In genomic region chr1:203150511-203151297, GRCh38 we compare ENCODE assay signal across 35 cellular contexts. TPM values are rescaled to one million over a fixed set of nuclear protein-coding genes. Genes with fewer than 3 reads are reported as not detected.
DNase-seq lines count a peak whose midpoint lies in the region; ATAC-seq and TF ChIP-seq lines count a peak whose summit lies in the region.
"Had no signal": no experiment of that assay in that cellular context is flagged by ENCODE, and none has a peak within 500 bp of the region (broad histone marks: within the 10 kb centered on the region; RNA-seq: fewer than 3 reads in every experiment).

No MANE protein-coding gene starts in this region.

- peaks cover 62% of the 10 kb centered on the region for H3K4me1 ChIP-seq in cardiac muscle cell (ENCODE audit: low read depth)
- H3K4me1 ChIP-seq in mesodermal cell (ENCODE audit: control insufficient read depth, insufficient read depth, low read length, poor library complexity, severe bottlenecking): peaks cover 80% of the 10 kb centered on the region
- H3K4me1 ChIP-seq in testis: peaks cover 75% of the 10 kb centered on the region
- H3K4me1 ChIP-seq: ascending aorta, prostate gland, SJSA1 had no signal

- H3K36me3 ChIP-seq in cardiac muscle cell: no peaks in the 10 kb centered on the region
- H3K36me3 ChIP-seq in mesodermal cell (ENCODE audit: control insufficient read depth, insufficient read depth, low read length): no peaks in the 10 kb centered on the region
- no peaks in the 10 kb centered on the region for H3K36me3 ChIP-seq in testis (ENCODE audit: low read depth, missing control alignments)
- H3K36me3 ChIP-seq: ascending aorta, heart right ventricle, neural progenitor cell, prostate gland, SJSA1, tibial nerve had no signal

- H3K4me3 ChIP-seq in cardiac muscle cell (no peak overlapping the region), mesodermal cell (ENCODE audit: extremely low read depth, insufficient read depth, low read length, poor library complexity, severe bottlenecking) (no peak overlapping the region), testis (no peak overlapping the region)
- H3K4me3 ChIP-seq: ascending aorta, heart right ventricle, neural progenitor cell, prostate gland, SJSA1, tibial nerve had no signal

- H3K36me3 Mint-ChIP-seq in brain (no peaks in the 10 kb centered on the region), type B pancreatic cell (no peaks in the 10 kb centered on the region)
- H3K36me3 Mint-ChIP-seq: activated naive CD8-positive, alpha-beta T cell; CD4-positive, alpha-beta memory T cell had no signal

- TF ChIP-seq CTCF in cardiac muscle cell (IDR thresholded peaks at IDR 0.05; ENCODE audit: low read depth, low read length): no peak
- no peak for TF ChIP-seq CTCF in brain (conservative IDR thresholded peaks at IDR 0.05)
- TF ChIP-seq CTCF in testis (IDR thresholded peaks at IDR 0.05): no peak
- no peak for TF ChIP-seq CTCF in type B pancreatic cell (conservative IDR thresholded peaks at IDR 0.05)

- H3K9me3 Mint-ChIP-seq in brain (no peaks in the 10 kb centered on the region), type B pancreatic cell (no peaks in the 10 kb centered on the region)
- H3K9me3 Mint-ChIP-seq: activated CD4-positive, alpha-beta T cell treated with anti-CD3 and anti-CD28 coated beads, Interleukin-2, amount 10 ng/mL, durations not matched to agents 24 days and 14 days; dendritic cell treated with granulocyte-macrophage colony-stimulating factor and Interleukin-4, amounts not matched to agents 40 ng/mL and 50 ng/mL, for 4 days; neural progenitor cell; stimulated activated naive CD8-positive, alpha-beta T cell treated with anti-CD3 and anti-CD28 coated beads, Interleukin-15, amount 100 ng/mL, for 72 hours had no signal

- H3K27ac Mint-ChIP-seq in brain: peak overlapping the region in 3 of 5 experiments; percentile 25 to 61 (median 40)
- no peak overlapping the region for H3K27ac Mint-ChIP-seq in type B pancreatic cell
- H3K27ac Mint-ChIP-seq: activated CD4-positive, alpha-beta T cell treated with anti-CD3 and anti-CD28 coated beads, Interleukin-2, amount 10 ng/mL, durations not matched to agents 24 days and 14 days; activated naive CD8-positive, alpha-beta T cell; CD4-positive, alpha-beta memory T cell; dendritic cell treated with granulocyte-macrophage colony-stimulating factor and Interleukin-4, amounts not matched to agents 40 ng/mL and 50 ng/mL, for 4 days; stimulated activated naive CD8-positive, alpha-beta T cell treated with anti-CD3 and anti-CD28 coated beads, Interleukin-15, amount 100 ng/mL, for 72 hours had no signal

- no peaks in the 10 kb centered on the region for H3K27me3 ChIP-seq in cardiac muscle cell
- H3K27me3 ChIP-seq in testis: no peaks in the 10 kb centered on the region
- H3K27me3 ChIP-seq: ascending aorta, neural progenitor cell, SJSA1, tibial nerve had no signal

- H3K27me3 Mint-ChIP-seq in brain: peaks cover 53% of the 10 kb centered on the region
- H3K27me3 Mint-ChIP-seq in type B pancreatic cell: peaks cover 3% of the 10 kb centered on the region
- H3K27me3 Mint-ChIP-seq: activated naive CD8-positive, alpha-beta T cell; stimulated activated naive CD8-positive, alpha-beta T cell treated with anti-CD3 and anti-CD28 coated beads, Interleukin-15, amount 100 ng/mL, for 72 hours had no signal

- ATAC-seq in Right ventricle myocardium superior (ENCODE audit: poor library complexity): no peak
- no peak for ATAC-seq in HG03520 (IDR thresholded peaks at IDR 0.05; ENCODE audit: unreplicated experiment)
- ATAC-seq: sciatic nerve; stimulated activated naive CD8-positive, alpha-beta T cell treated with anti-CD3 and anti-CD28 coated beads, Interleukin-15, amount 100 ng/mL, for 72 hours had no signal

- H3K4me3 Mint-ChIP-seq in brain: no peak overlapping the region
- no peak overlapping the region for H3K4me3 Mint-ChIP-seq in type B pancreatic cell
- H3K4me3 Mint-ChIP-seq: activated CD4-positive, alpha-beta T cell treated with anti-CD3 and anti-CD28 coated beads, Interleukin-2, amount 10 ng/mL, durations not matched to agents 24 days and 14 days; activated naive CD8-positive, alpha-beta T cell; CD4-positive, alpha-beta memory T cell; dendritic cell treated with granulocyte-macrophage colony-stimulating factor and Interleukin-4, amounts not matched to agents 40 ng/mL and 50 ng/mL, for 4 days; stimulated activated naive CD8-positive, alpha-beta T cell treated with anti-CD3 and anti-CD28 coated beads, Interleukin-15, amount 100 ng/mL, for 72 hours had no signal

- TF ChIP-seq POLR2A in testis (IDR thresholded peaks at IDR 0.05): no peak

- peak overlapping the region; percentile 32 for H3K27ac ChIP-seq in cardiac muscle cell
- H3K27ac ChIP-seq in mesodermal cell (ENCODE audit: low read depth, low read length, severe bottlenecking): peak overlapping the region; percentile 24
- peak overlapping the region in 1 of 2 donors; percentile 39 for H3K27ac ChIP-seq in testis
- H3K27ac ChIP-seq: ascending aorta, heart right ventricle, neural progenitor cell, prostate gland, SJSA1, tibial nerve had no signal

- DNase-seq in cardiac muscle cell (ENCODE audit: low read depth in 1 of 2, low spot score in 1 of 2) (no peak), Right ventricle myocardium superior (no peak), testis (peak; percentile 82), type B pancreatic cell (ENCODE audit: extremely low spot score, unreplicated experiment) (no peak), NCI-H2029 treated with DMSO at 0.1 percent for 48 hours (lab: John Stamatoyannopoulos, UW) (no peak)
- DNase-seq: activated CD4-positive, alpha-beta T cell treated with anti-CD3 and anti-CD28 coated beads, Interleukin-2, amount 10 ng/mL, durations not matched to agents 24 days and 14 days; activated effector memory CD4-positive, alpha-beta T cell treated with anti-CD3 and anti-CD28 coated beads, Interleukin-2, amount 50 U/mL, for 16 hours; activated T-cell treated with anti-CD3 and anti-CD28 coated beads, Interleukin-2, amount 50 U/mL, for 1 hour; AML-193; CD4-positive, alpha-beta memory T cell; central memory CD4-positive, alpha-beta T cell; heart right ventricle; NCI-H1417; NCI-H2081 treated with DMSO at 0.1 percent for 48 hours; NCI-H345; NCI-H748 treated with DMSO at 0.1 percent for 48 hours; RPMI8226; stimulated activated naive CD8-positive, alpha-beta T cell treated with anti-CD3 and anti-CD28 coated beads, Interleukin-15, amount 100 ng/mL, for 72 hours; T1000 had no signal

- WGBS in mesodermal cell (ENCODE audit: insufficient coverage in 2 of 2), 2 experiments: 70 to 84% methylated on average over 6 to 7 of the region's 9 CpGs
- 58% methylated on average over 8 to 9 of the region's 9 CpGs for WGBS in testis, 2 donors

- H3K4me1 Mint-ChIP-seq in brain (peaks cover 75% of the 10 kb centered on the region), type B pancreatic cell (ENCODE audit: unreplicated experiment) (peaks cover 49% of the 10 kb centered on the region)
- H3K4me1 Mint-ChIP-seq: activated CD4-positive, alpha-beta T cell treated with anti-CD3 and anti-CD28 coated beads, Interleukin-2, amount 10 ng/mL, durations not matched to agents 24 days and 14 days; CD4-positive, alpha-beta memory T cell; stimulated activated naive CD8-positive, alpha-beta T cell treated with anti-CD3 and anti-CD28 coated beads, Interleukin-15, amount 100 ng/mL, for 72 hours had no signal

- no peaks in the 10 kb centered on the region for H3K9me3 ChIP-seq in cardiac muscle cell (ENCODE audit: low read depth)
- H3K9me3 ChIP-seq in mesodermal cell (ENCODE audit: control insufficient read depth, low read length): no peaks in the 10 kb centered on the region
- no peaks in the 10 kb centered on the region for H3K9me3 ChIP-seq in testis
- H3K9me3 ChIP-seq: ascending aorta, heart right ventricle, prostate gland, SJSA1, tibial nerve had no signal

- intact Hi-C loops in Right ventricle myocardium superior (cut with DNase I) (no loop called here), testis (cut with DNase I; ENCODE audit: low total_unique reads) (no loop called here)

RNA-seq across cellular contexts. Expression of gene ADORA1, which starts 23.2 kb away (rescaled TPM):
- 8.5 and 14.9 TPM in 2 replicates for total RNA-seq in cardiac muscle cell
- 12.2 and 22.2 TPM in 2 replicates for polyA plus RNA-seq in cardiac muscle cell
- 12.5 TPM for total RNA-seq in Right ventricle myocardium superior
- polyA plus RNA-seq in brain (ENCODE audit: insufficient read depth, low read depth, low replicate concordance): 32.5 TPM
- 9.9 TPM for polyA plus RNA-seq in mesodermal cell (2013, experiment 1 of 2)
- polyA plus RNA-seq in mesodermal cell (2013, experiment 2 of 2): 10.3 TPM
- 10 to 100 TPM; 43.2 to 68.6 TPM for total RNA-seq in testis
- polyA plus RNA-seq in testis (ENCODE audit: insufficient read depth, low read depth, low replicate concordance): 61.9 TPM
- total RNA-seq in type B pancreatic cell (ENCODE audit: low replicate concordance): 0.40 and 2.7 TPM in 2 replicates
- total RNA-seq: activated CD4-positive, alpha-beta T cell treated with anti-CD3 and anti-CD28 coated beads, Interleukin-2, amount 10 ng/mL, durations not matched to agents 24 days and 14 days; activated CD8-positive, alpha-beta memory T cell treated with anti-CD3 and anti-CD28 coated beads for 36 hours; CD4-positive, alpha-beta memory T cell; lung microvascular endothelial cell; SJSA1 had no signal

RNA-seq across cellular contexts. Expression of gene MYBPH, which starts 24.9 kb away (rescaled TPM):
- total RNA-seq in cardiac muscle cell: 0.53 and 1.4 TPM in 2 replicates
- 0.86 and 2.1 TPM in 2 replicates for polyA plus RNA-seq in cardiac muscle cell
- not detected for total RNA-seq in Right ventricle myocardium superior
- not detected for polyA plus RNA-seq in brain (ENCODE audit: insufficient read depth, low read depth, low replicate concordance)
- 0.22 TPM for polyA plus RNA-seq in mesodermal cell (2013, experiment 1 of 2)
- polyA plus RNA-seq in mesodermal cell (2013, experiment 2 of 2): 0.30 TPM
- under 1 TPM; 0.16 to 0.25 TPM for total RNA-seq in testis
- polyA plus RNA-seq in testis (ENCODE audit: insufficient read depth, low read depth, low replicate concordance): 2.9 TPM
- 1.6 TPM in 1 of 2 replicates, not detected in the other for total RNA-seq in type B pancreatic cell (ENCODE audit: low replicate concordance)
- total RNA-seq: A673; activated CD4-positive, alpha-beta T cell treated with anti-CD3 and anti-CD28 coated beads, Interleukin-2, amount 10 ng/mL, durations not matched to agents 24 days and 14 days; activated CD8-positive, alpha-beta memory T cell treated with anti-CD3 and anti-CD28 coated beads for 36 hours; ascending aorta; CD4-positive, alpha-beta memory T cell; frontal cortex; H4; heart right ventricle; lung microvascular endothelial cell; sciatic nerve; SJSA1; tibial nerve had no signal
- polyA plus RNA-seq: CD4-positive, alpha-beta memory T cell; heart right ventricle had no signal

RNA-seq across cellular contexts. Expression of gene CHI3L1, which starts 35.8 kb away (rescaled TPM):
- total RNA-seq in cardiac muscle cell (1.8 TPM in 1 of 2 replicates, not detected in the other), Right ventricle myocardium superior (0.32 TPM), testis (1 to 10 TPM; 2.0 to 6.6 TPM), type B pancreatic cell (ENCODE audit: low replicate concordance) (0.21 TPM in 1 of 2 replicates, not detected in the other)
- polyA plus RNA-seq in cardiac muscle cell (1.4 TPM in 1 of 2 replicates, not detected in the other), brain (ENCODE audit: insufficient read depth, low read depth, low replicate concordance) (47.9 TPM), testis (ENCODE audit: insufficient read depth, low read depth, low replicate concordance) (35.5 TPM)
- 2.2 TPM for polyA plus RNA-seq in mesodermal cell (2013, experiment 1 of 2)
- 3.0 TPM for polyA plus RNA-seq in mesodermal cell (2013, experiment 2 of 2)
- total RNA-seq: A673; activated CD4-positive, alpha-beta T cell treated with anti-CD3 and anti-CD28 coated beads, Interleukin-2, amount 10 ng/mL, durations not matched to agents 24 days and 14 days; activated CD8-positive, alpha-beta memory T cell treated with anti-CD3 and anti-CD28 coated beads for 36 hours; frontal cortex; H4; lung microvascular endothelial cell; SJSA1 had no signal
- polyA plus RNA-seq: CD4-positive, alpha-beta memory T cell had no signal
